In genomic region chr1:47188901-47189785, GRCh38 we compare ENCODE assay signal across 18 cellular contexts. TPM values are rescaled to one million over a fixed set of nuclear protein-coding genes. Genes with fewer than 3 reads are reported as not detected.
A peak's percentile ranks its signal among the peaks of the same experiment; 100 is the strongest.
DNase-seq lines count a peak whose midpoint lies in the region; ATAC-seq and TF ChIP-seq lines count a peak whose summit lies in the region.
"Had no signal": no experiment of that assay in that cellular context is flagged by ENCODE, and none has a peak within 500 bp of the region (broad histone marks: within the 10 kb centered on the region; RNA-seq: fewer than 3 reads in every experiment).

No MANE protein-coding gene starts in this region.

- H2BK12ac ChIP-seq in neuronal stem cell (ENCODE audit: low read length), result no peak overlapping the region

- no peaks in the 10 kb centered on the region for H3K36me3 ChIP-seq in esophagus (ENCODE audit: control insufficient read depth in 2 of 2, insufficient read depth in 2 of 2, low read length in 1 of 2)
- H3K36me3 ChIP-seq in neuronal stem cell (replicated peaks in 1 of 2; ENCODE audit: control insufficient read depth in 2 of 2, insufficient read depth in 2 of 2, low read length in 2 of 2), result no peaks in the 10 kb centered on the region
- H3K36me3 ChIP-seq in CD4-positive, alpha-beta memory T cell (ENCODE audit: insufficient read depth, low read length), result no peaks in the 10 kb centered on the region

- H2BK5ac ChIP-seq in neuronal stem cell (ENCODE audit: low read length), result no peak overlapping the region

- H3K4me2 ChIP-seq in neuronal stem cell (ENCODE audit: insufficient read depth, low read length, poor library complexity, severe bottlenecking), result no peak overlapping the region

- CTCF ChIA-PET in activated CD8-positive, alpha-beta T cell treated with anti-CD3 and anti-CD28 coated beads, Interleukin-2, amount 10 ng/mL, durations not matched to agents 7 days and 5 days (lab: Charles Lee), result interaction anchor here (0.7 to 3.7 kb wide), 3 partner anchors 10 to 248 kb away, joined by 3 to 26 read pairs (median 9); no protein-coding TSS in a partner anchor
- CTCF ChIA-PET in activated CD8-positive, alpha-beta T cell treated with anti-CD3 and anti-CD28 coated beads for 36 hours (lab: Charles Lee), result interaction anchor here (1.4 to 6.9 kb wide), 5 partner anchors 8 to 146 kb away, joined by 4 to 86 read pairs (median 11); no protein-coding TSS in a partner anchor
- CTCF ChIA-PET in CD4-positive, alpha-beta memory T cell (lab: Charles Lee; ENCODE audit: partially characterized antibody), result interaction anchor here (0.9 to 8.8 kb wide), 4 partner anchors 8 to 247 kb away, joined by 3 to 169 read pairs (median 6); no protein-coding TSS in a partner anchor
- CTCF ChIA-PET in CD4-positive, alpha-beta T cell (lab: Charles Lee), result interaction anchor here (1.2 kb wide), 1 partner anchor 10 kb away, joined by 3 read pairs; no protein-coding TSS in a partner anchor

- H2AFZ ChIP-seq in neuronal stem cell (ENCODE audit: low read length), result no peak overlapping the region

- no peak overlapping the region for H3K18ac ChIP-seq in neuronal stem cell (ENCODE audit: low read length)

- POLR2A ChIA-PET in activated CD8-positive, alpha-beta T cell treated with anti-CD3 and anti-CD28 coated beads, Interleukin-2, amount 10 ng/mL, durations not matched to agents 7 days and 5 days (lab: Charles Lee), result no interaction called here
- POLR2A ChIA-PET in activated CD8-positive, alpha-beta T cell treated with anti-CD3 and anti-CD28 coated beads for 36 hours (lab: Charles Lee), result no interaction called here
- POLR2A ChIA-PET in CD4-positive, alpha-beta memory T cell (lab: Charles Lee; ENCODE audit: partially characterized antibody), result no interaction called here
- POLR2A ChIA-PET in CD4-positive, alpha-beta T cell (lab: Charles Lee), result no interaction called here

- TF ChIP-seq CTCF in activated CD8-positive, alpha-beta T cell treated with anti-CD3 and anti-CD28 coated beads for 36 hours (IDR thresholded peaks at IDR 0.05), result no peak
- TF ChIP-seq CTCF in type B pancreatic cell (conservative IDR thresholded peaks at IDR 0.05), result no peak
- no peak for TF ChIP-seq CTCF in CD4-positive, alpha-beta T cell (IDR thresholded peaks at IDR 0.05)

- no peak overlapping the region for H3K14ac ChIP-seq in neuronal stem cell (ENCODE audit: low read length)

- H4K8ac ChIP-seq in neuronal stem cell (ENCODE audit: low read depth, low read length), result no peak overlapping the region

- H2BK15ac ChIP-seq in neuronal stem cell (ENCODE audit: low read length), result no peak overlapping the region

- 58 to 69% methylated on average over 7 of the region's 7 CpGs for WGBS in esophagus, 2 donors
- no CpG with 5 or more reads among the region's 7 CpGs for WGBS in neuronal stem cell (ENCODE audit: extremely low coverage in 2 of 2, insufficient read length in 2 of 2, insufficient replicate concordance in 1 of 2), 2 donors

- H3K4me1 ChIP-seq in esophagus (ENCODE audit: control insufficient read depth in 2 of 2, insufficient read depth in 2 of 2, low read length in 1 of 2) (peaks cover 2 to 23% of the 10 kb centered on the region in 2 donors), neuronal stem cell (ENCODE audit: control insufficient read depth in 2 of 2, insufficient read depth in 1 of 2, low read depth in 1 of 2, low read length in 2 of 2) (peaks cover 6% of the 10 kb centered on the region in 2 donors)
- no peaks in the 10 kb centered on the region for H3K4me1 ChIP-seq in CD4-positive, alpha-beta memory T cell (ENCODE audit: insufficient read depth, low read length)

- H3K79me1 ChIP-seq in neuronal stem cell (ENCODE audit: low read depth, low read length), result no peaks in the 10 kb centered on the region

- no peak overlapping the region for H3K27ac Mint-ChIP-seq in activated CD8-positive, alpha-beta T cell treated with anti-CD3 and anti-CD28 coated beads, Interleukin-2, amount 10 ng/mL, durations not matched to agents 7 days and 5 days
- no peak overlapping the region for H3K27ac Mint-ChIP-seq in activated CD8-positive, alpha-beta T cell treated with anti-CD3 and anti-CD28 coated beads for 36 hours
- no peak overlapping the region for H3K27ac Mint-ChIP-seq in type B pancreatic cell
- H3K27ac Mint-ChIP-seq in CD4-positive, alpha-beta memory T cell, result no peak overlapping the region
- H3K27ac Mint-ChIP-seq in CD4-positive, alpha-beta T cell, result no peak overlapping the region

- H2AK5ac ChIP-seq in neuronal stem cell (ENCODE audit: low read depth, low read length), result peak overlapping the region; percentile 5

- intact Hi-C loops in activated CD8-positive, alpha-beta T cell treated with anti-CD3 and anti-CD28 coated beads for 36 hours (cut with micrococcal nuclease), result no loop called here
- intact Hi-C loops in CD4-positive, alpha-beta memory T cell (cut with micrococcal nuclease), result no loop called here
- intact Hi-C loops in CD4-positive, alpha-beta T cell (cut with DNase I, micrococcal nuclease), result no loop called here

- H3K9me3 Mint-ChIP-seq in activated CD8-positive, alpha-beta T cell treated with anti-CD3 and anti-CD28 coated beads, Interleukin-2, amount 10 ng/mL, durations not matched to agents 7 days and 5 days (ENCODE audit: insufficient read depth), result no peaks in the 10 kb centered on the region
- no peaks in the 10 kb centered on the region for H3K9me3 Mint-ChIP-seq in activated CD8-positive, alpha-beta T cell treated with anti-CD3 and anti-CD28 coated beads for 36 hours
- H3K9me3 Mint-ChIP-seq in type B pancreatic cell, result no peaks in the 10 kb centered on the region
- H3K9me3 Mint-ChIP-seq in CD4-positive, alpha-beta memory T cell, result no peaks in the 10 kb centered on the region
- H3K9me3 Mint-ChIP-seq in CD4-positive, alpha-beta T cell, result no peaks in the 10 kb centered on the region
- H3K9me3 Mint-ChIP-seq: CD8-positive, alpha-beta memory T cell had no signal

- H3K36me3 Mint-ChIP-seq in activated CD8-positive, alpha-beta T cell treated with anti-CD3 and anti-CD28 coated beads, Interleukin-2, amount 10 ng/mL, durations not matched to agents 7 days and 5 days (ENCODE audit: low read depth), result no peaks in the 10 kb centered on the region
- no peaks in the 10 kb centered on the region for H3K36me3 Mint-ChIP-seq in activated CD8-positive, alpha-beta T cell treated with anti-CD3 and anti-CD28 coated beads for 36 hours (ENCODE audit: low read depth)
- H3K36me3 Mint-ChIP-seq in type B pancreatic cell, result no peaks in the 10 kb centered on the region
- no peaks in the 10 kb centered on the region for H3K36me3 Mint-ChIP-seq in CD4-positive, alpha-beta memory T cell
- no peaks in the 10 kb centered on the region for H3K36me3 Mint-ChIP-seq in CD4-positive, alpha-beta T cell (ENCODE audit: low read depth)
- H3K36me3 Mint-ChIP-seq: CD8-positive, alpha-beta memory T cell had no signal

- no peaks in the 10 kb centered on the region for H3K4me1 Mint-ChIP-seq in activated CD8-positive, alpha-beta T cell treated with anti-CD3 and anti-CD28 coated beads, Interleukin-2, amount 10 ng/mL, durations not matched to agents 7 days and 5 days (ENCODE audit: low read depth)
- H3K4me1 Mint-ChIP-seq in activated CD8-positive, alpha-beta T cell treated with anti-CD3 and anti-CD28 coated beads for 36 hours (ENCODE audit: low read depth), result no peaks in the 10 kb centered on the region
- H3K4me1 Mint-ChIP-seq in type B pancreatic cell (ENCODE audit: unreplicated experiment), result peaks cover 6% of the 10 kb centered on the region
- peaks cover 0 to 4% (median 4%) of the 10 kb centered on the region in 4 donors for H3K4me1 Mint-ChIP-seq in CD4-positive, alpha-beta memory T cell
- H3K4me1 Mint-ChIP-seq in CD4-positive, alpha-beta T cell (ENCODE audit: low read depth), result no peaks in the 10 kb centered on the region

- H3K27me3 Mint-ChIP-seq in activated CD8-positive, alpha-beta T cell treated with anti-CD3 and anti-CD28 coated beads, Interleukin-2, amount 10 ng/mL, durations not matched to agents 7 days and 5 days (ENCODE audit: low read depth), result peaks cover 3% of the 10 kb centered on the region
- peaks cover 4% of the 10 kb centered on the region for H3K27me3 Mint-ChIP-seq in activated CD8-positive, alpha-beta T cell treated with anti-CD3 and anti-CD28 coated beads for 36 hours
- peaks cover 13% of the 10 kb centered on the region for H3K27me3 Mint-ChIP-seq in type B pancreatic cell
- H3K27me3 Mint-ChIP-seq in CD4-positive, alpha-beta memory T cell, result peaks cover 6 to 8% of the 10 kb centered on the region in 2 donors
- H3K27me3 Mint-ChIP-seq in CD4-positive, alpha-beta T cell, result peaks cover 15% of the 10 kb centered on the region

- H2BK120ac ChIP-seq in neuronal stem cell (ENCODE audit: low read depth, low read length), result no peak overlapping the region

- no peak for ATAC-seq in activated CD8-positive, alpha-beta T cell treated with anti-CD3 and anti-CD28 coated beads, Interleukin-2, amount 10 ng/mL, durations not matched to agents 7 days and 5 days
- ATAC-seq in activated CD8-positive, alpha-beta T cell treated with anti-CD3 and anti-CD28 coated beads for 36 hours, result no peak
- no peak for ATAC-seq in HG02852 (IDR thresholded peaks at IDR 0.05; ENCODE audit: unreplicated experiment)
- no peak for ATAC-seq in CD4-positive, alpha-beta T cell (ENCODE audit: poor library complexity)

- peak overlapping the region; percentile 93 to 96 for H3K27ac ChIP-seq in esophagus (ENCODE audit: low read depth in 2 of 2, low read length in 1 of 2)
- no peak overlapping the region for H3K27ac ChIP-seq in neuronal stem cell (replicated peaks; ENCODE audit: low read length)
- H3K27ac ChIP-seq in CD4-positive, alpha-beta memory T cell (ENCODE audit: low read depth, low read length), result no peak overlapping the region
- H3K27ac ChIP-seq in CD4-positive, alpha-beta T cell (ENCODE audit: low read depth, low read length), result no peak overlapping the region

- H4K91ac ChIP-seq in neuronal stem cell (ENCODE audit: low read depth, low read length, poor library complexity), result no peak overlapping the region

- H3K23ac ChIP-seq in neuronal stem cell (ENCODE audit: low read depth, low read length, poor library complexity), result peak overlapping the region; percentile 3

- H3K4me3 Mint-ChIP-seq in activated CD8-positive, alpha-beta T cell treated with anti-CD3 and anti-CD28 coated beads, Interleukin-2, amount 10 ng/mL, durations not matched to agents 7 days and 5 days, result no peak overlapping the region
- no peak overlapping the region for H3K4me3 Mint-ChIP-seq in activated CD8-positive, alpha-beta T cell treated with anti-CD3 and anti-CD28 coated beads for 36 hours
- H3K4me3 Mint-ChIP-seq in type B pancreatic cell, result no peak overlapping the region
- H3K4me3 Mint-ChIP-seq in CD4-positive, alpha-beta memory T cell, result no peak overlapping the region
- H3K4me3 Mint-ChIP-seq in CD4-positive, alpha-beta T cell, result no peak overlapping the region
- H3K4me3 Mint-ChIP-seq: CD8-positive, alpha-beta memory T cell had no signal

- peak; percentile 16 for DNase-seq in activated CD8-positive, alpha-beta T cell treated with anti-CD3 and anti-CD28 coated beads, Interleukin-2, amount 10 ng/mL, durations not matched to agents 7 days and 5 days
- no peak for DNase-seq in activated CD8-positive, alpha-beta T cell treated with anti-CD3 and anti-CD28 coated beads for 36 hours
- DNase-seq in neuronal stem cell (ENCODE audit: low spot score), result no peak
- peak; percentile 27 for DNase-seq in type B pancreatic cell (ENCODE audit: extremely low spot score, unreplicated experiment)
- no peak for DNase-seq in CD4-positive, alpha-beta memory T cell
- no peak for DNase-seq in CD4-positive, alpha-beta T cell
- DNase-seq: 8988T; activated T-cell treated with anti-CD3 and anti-CD28 coated beads, Interleukin-2, amount 50 U/mL, for 1 hour; CD8-positive, alpha-beta memory T cell; HCEC 1CT; NCI-H2171; retina; stimulated activated CD4-positive, alpha-beta T cell treated with anti-CD3 and anti-CD28 coated beads, Interleukin-2, amount 100 ng/mL, for 48 hours; T-helper 1 cell had no signal

- H3K9me3 ChIP-seq in esophagus (ENCODE audit: control insufficient read depth in 2 of 2, insufficient read depth in 1 of 2, low read depth in 1 of 2, low read length in 1 of 2) (no peaks in the 10 kb centered on the region), neuronal stem cell (replicated peaks in 1 of 2; ENCODE audit: control insufficient read depth in 2 of 2, insufficient read depth in 1 of 2, low read depth in 1 of 2, low read length in 2 of 2) (no peaks in the 10 kb centered on the region)
- H3K9me3 ChIP-seq in CD4-positive, alpha-beta memory T cell (ENCODE audit: control insufficient read depth in 1 of 2, low read length in 2 of 2), result no peaks in the 10 kb centered on the region
- H3K9me3 ChIP-seq in CD4-positive, alpha-beta T cell (ENCODE audit: control insufficient read depth, low read length), result no peaks in the 10 kb centered on the region

- H3K27me3 ChIP-seq in esophagus (ENCODE audit: control insufficient read depth in 1 of 2, insufficient read depth in 2 of 2, low read length in 2 of 2) (no peaks in the 10 kb centered on the region), neuronal stem cell (ENCODE audit: control insufficient read depth in 3 of 3, insufficient read depth in 3 of 3, low read depth in 1 of 3, low read length in 3 of 3) (peaks cover 0 to 18% (median 0%) of the 10 kb centered on the region in 3 experiments)
- no peaks in the 10 kb centered on the region for H3K27me3 ChIP-seq in CD4-positive, alpha-beta memory T cell (ENCODE audit: insufficient read depth, low read length)
- no peaks in the 10 kb centered on the region for H3K27me3 ChIP-seq in CD4-positive, alpha-beta T cell (ENCODE audit: control insufficient read depth, insufficient read depth, low read length)

- no peak overlapping the region for H3K9ac ChIP-seq in neuronal stem cell (ENCODE audit: low read depth, low read length, poor library complexity)

- H3K4me3 ChIP-seq in esophagus (ENCODE audit: low read depth in 1 of 2, low read length in 2 of 2) (peak overlapping the region; percentile 38 to 53), neuronal stem cell (ENCODE audit: low read length in 2 of 2) (no peak overlapping the region)
- no peak overlapping the region for H3K4me3 ChIP-seq in CD4-positive, alpha-beta memory T cell (ENCODE audit: low read length in 2 of 2)

- H3K4ac ChIP-seq in neuronal stem cell (ENCODE audit: low read length), result no peak overlapping the region

RNA-seq across cellular contexts. Expression of gene PDZK1IP1, which starts 0.7 kb away (rescaled TPM):
- not detected for total RNA-seq in activated CD8-positive, alpha-beta T cell treated with anti-CD3 and anti-CD28 coated beads, Interleukin-2, amount 10 ng/mL, durations not matched to agents 7 days and 5 days
- not detected for total RNA-seq in activated CD8-positive, alpha-beta T cell treated with anti-CD3 and anti-CD28 coated beads for 36 hours
- 100 to 1,000 TPM; 126 to 148 TPM for polyA plus RNA-seq in esophagus
- not detected for polyA plus RNA-seq in neuronal stem cell (2013, experiment 1 of 2)
- not detected for polyA plus RNA-seq in neuronal stem cell (2013, experiment 2 of 2)
- total RNA-seq in type B pancreatic cell (ENCODE audit: low replicate concordance), result not detected in 2 replicates
- total RNA-seq in CD4-positive, alpha-beta memory T cell, result not detected
- not detected for polyA plus RNA-seq in CD4-positive, alpha-beta memory T cell
- total RNA-seq in CD4-positive, alpha-beta T cell, result not detected
- total RNA-seq: CD8-positive, alpha-beta memory T cell; frontal cortex; myocyte had no signal
- polyA plus RNA-seq: CD8-positive, alpha-beta memory T cell had no signal

RNA-seq across cellular contexts. Expression of gene TAL1, which starts 42.9 kb away (rescaled TPM):
- not detected for total RNA-seq in activated CD8-positive, alpha-beta T cell treated with anti-CD3 and anti-CD28 coated beads, Interleukin-2, amount 10 ng/mL, durations not matched to agents 7 days and 5 days
- total RNA-seq in activated CD8-positive, alpha-beta T cell treated with anti-CD3 and anti-CD28 coated beads for 36 hours, result not detected
- 1 to 10 TPM in 1 of 2 donors, under 1 TPM in 1; 0.82 to 1.1 TPM for polyA plus RNA-seq in esophagus
- polyA plus RNA-seq in neuronal stem cell (2013, experiment 1 of 2), result 0.03 TPM
- polyA plus RNA-seq in neuronal stem cell (2013, experiment 2 of 2), result 0.01 TPM
- total RNA-seq in type B pancreatic cell (ENCODE audit: low replicate concordance), result not detected in 2 replicates
- total RNA-seq in CD4-positive, alpha-beta memory T cell, result not detected
- polyA plus RNA-seq in CD4-positive, alpha-beta memory T cell, result not detected
- total RNA-seq in CD4-positive, alpha-beta T cell, result not detected
- total RNA-seq: CD8-positive, alpha-beta memory T cell; myocyte had no signal
- polyA plus RNA-seq: CD8-positive, alpha-beta memory T cell had no signal

RNA-seq across cellular contexts. Expression of gene CYP4A22, which starts 51.9 kb away (rescaled TPM):
- total RNA-seq in activated CD8-positive, alpha-beta T cell treated with anti-CD3 and anti-CD28 coated beads, Interleukin-2, amount 10 ng/mL, durations not matched to agents 7 days and 5 days, result not detected
- total RNA-seq in activated CD8-positive, alpha-beta T cell treated with anti-CD3 and anti-CD28 coated beads for 36 hours, result not detected
- under 1 TPM in 1 of 2 donors, not detected in 1; 0.02 TPM for polyA plus RNA-seq in esophagus
- not detected for polyA plus RNA-seq in neuronal stem cell (2013, experiment 1 of 2)
- not detected for polyA plus RNA-seq in neuronal stem cell (2013, experiment 2 of 2)
- not detected in 2 replicates for total RNA-seq in type B pancreatic cell (ENCODE audit: low replicate concordance)
- not detected for total RNA-seq in CD4-positive, alpha-beta memory T cell
- polyA plus RNA-seq in CD4-positive, alpha-beta memory T cell, result not detected
- total RNA-seq in CD4-positive, alpha-beta T cell, result not detected
- total RNA-seq: CD8-positive, alpha-beta memory T cell; frontal cortex; myocyte had no signal
- polyA plus RNA-seq: CD8-positive, alpha-beta memory T cell had no signal

Comparison
In these comparisons a context has a peak if more than half of its experiments do, and no peak if none do; other contexts are left out.
1. DNase-seq: peak in activated CD8-positive, alpha-beta T cell treated with anti-CD3 and anti-CD28 coated beads, Interleukin-2, amount 10 ng/mL, durations not matched to agents 7 days and 5 days (single experiment) and type B pancreatic cell (single experiment); none in activated CD8-positive, alpha-beta T cell treated with anti-CD3 and anti-CD28 coated beads for 36 hours (single experiment), neuronal stem cell (single experiment), CD4-positive, alpha-beta memory T cell (0 of 5) and CD4-positive, alpha-beta T cell (0 of 10).
2. H3K27ac ChIP-seq: peak in esophagus (2 of 2); none in neuronal stem cell (single experiment), CD4-positive, alpha-beta memory T cell (single experiment) and CD4-positive, alpha-beta T cell (single experiment).
3. H3K4me3 ChIP-seq: peak in esophagus (2 of 2); none in neuronal stem cell (0 of 2) and CD4-positive, alpha-beta memory T cell (0 of 2).